Comparison of ENCODE assay signal across 10 cellular contexts in the genomic region with DNA sequence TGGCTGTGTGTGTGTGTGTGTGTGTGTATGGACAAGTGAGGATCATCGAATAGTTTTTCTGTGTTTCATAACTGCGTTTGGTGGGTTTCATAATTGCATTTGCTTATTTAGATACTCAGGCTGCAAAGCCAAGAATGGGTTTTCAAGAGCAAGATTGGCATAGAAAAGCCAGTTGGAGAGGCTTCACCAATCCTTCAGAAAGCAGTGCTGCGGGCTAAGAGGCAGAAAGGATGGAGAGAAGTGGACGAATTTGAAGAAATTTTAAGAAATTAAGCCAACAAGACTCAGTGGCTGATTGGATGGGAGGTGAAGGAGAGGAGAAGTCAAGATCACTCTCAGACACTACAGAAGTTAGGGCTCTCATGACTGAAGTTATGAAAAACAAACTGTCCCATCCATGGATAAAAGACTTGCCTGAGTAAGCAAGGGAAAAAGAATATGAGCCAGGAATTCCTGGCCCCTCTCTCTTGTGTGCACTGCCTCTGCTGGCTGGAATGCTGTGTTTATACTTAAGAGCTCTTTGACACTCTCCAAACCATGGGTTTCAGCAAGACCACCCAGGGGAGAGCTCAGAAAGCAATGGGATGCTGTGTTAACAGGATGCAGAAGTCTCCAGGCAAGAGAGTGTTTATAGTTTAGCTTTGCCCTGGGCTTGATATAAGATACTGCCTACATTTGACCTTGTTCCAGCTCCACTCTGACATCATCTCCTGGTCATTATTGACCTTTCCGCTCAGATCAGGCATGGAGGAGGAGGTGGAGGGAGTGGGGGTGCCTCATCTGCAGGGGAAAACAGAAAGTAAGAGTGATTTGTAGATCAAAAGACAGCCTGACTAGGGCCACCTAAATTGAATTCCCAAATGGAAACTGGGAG.
DNase-seq lines count a peak whose midpoint lies in the region; ATAC-seq, FAIRE-seq and TF ChIP-seq lines count a peak whose summit lies in the region.
"Had no signal": no experiment of that assay in that cellular context is flagged by ENCODE, and none has a peak within 500 bp of the region (broad histone marks: within the 10 kb centered on the region; RNA-seq: fewer than 3 reads in every experiment).

No MANE protein-coding gene starts in this region.

- peak; percentile 94 for FAIRE-seq in bronchial epithelial cell (lab: Jason Lieb, UNC)

- DNase-seq in NCI-H82 (lab: John Stamatoyannopoulos, UW) (peak; percentile 23), NCI-H82 treated with DMSO at 0.1 percent for 48 hours (lab: John Stamatoyannopoulos, UW; ENCODE audit: unreplicated experiment) (no peak), bronchial epithelial cell (ENCODE audit: low read depth) (no peak), upper lobe of right lung (no peak), Peyer's patch (no peak)
- DNase-seq in activated CD8-positive, alpha-beta T cell treated with anti-CD3 and anti-CD28 coated beads, Interleukin-2, amount 10 ng/mL, durations not matched to agents 7 days and 5 days, result no peak
- DNase-seq: stimulated activated CD4-positive, alpha-beta T cell treated with anti-CD3 and anti-CD28 coated beads, Interleukin-15, amount 100 ng/mL, for 24 hours had no signal

- WGBS in liver, result 74% methylated on average over 5 of the region's 5 CpGs

- TF ChIP-seq CTCF in bronchial epithelial cell (IDR thresholded peaks at IDR 0.05; ENCODE audit: insufficient read depth, low read length, severe bottlenecking) (peak; percentile 5), liver (IDR thresholded peaks at IDR 0.05; ENCODE audit: low read depth, low read length, missing input control) (no peak), upper lobe of right lung (IDR thresholded peaks at IDR 0.05) (peak; percentile 28), Peyer's patch (IDR thresholded peaks at IDR 0.05) (peak in 1 of 6 experiments; percentile 36)

- H3K4me1 ChIP-seq in liver (ENCODE audit: control insufficient read depth in 4 of 4, insufficient read depth in 4 of 4, low read length in 3 of 4), result no peaks in the 10 kb centered on the region
- peaks cover 7% of the 10 kb centered on the region for H3K4me1 ChIP-seq in upper lobe of right lung
- no peaks in the 10 kb centered on the region for H3K4me1 ChIP-seq in Peyer's patch

- intact Hi-C loops in upper lobe of right lung (cut with DNase I), result no loop called here

- no peak for TF ChIP-seq POLR2A in Peyer's patch (IDR thresholded peaks at IDR 0.05)

- H3K4me3 ChIP-seq in bronchial epithelial cell (ENCODE audit: low read depth, low read length) (no peak overlapping the region), liver (ENCODE audit: low read depth in 1 of 3, low read length in 3 of 3) (no peak overlapping the region), upper lobe of right lung (no peak overlapping the region), Peyer's patch (no peak overlapping the region)

- H3K9me3 ChIP-seq in liver (ENCODE audit: control insufficient read depth in 4 of 4, low read length in 3 of 4), result no peaks in the 10 kb centered on the region
- H3K9me3 ChIP-seq in upper lobe of right lung, result no peaks in the 10 kb centered on the region
- no peaks in the 10 kb centered on the region for H3K9me3 ChIP-seq in Peyer's patch

- no peaks in the 10 kb centered on the region for H3K4me1 Mint-ChIP-seq in activated CD8-positive, alpha-beta T cell treated with anti-CD3 and anti-CD28 coated beads, Interleukin-2, amount 10 ng/mL, durations not matched to agents 7 days and 5 days (ENCODE audit: low read depth)
- H3K4me1 Mint-ChIP-seq: B cell had no signal

- no peaks in the 10 kb centered on the region for H3K27me3 Mint-ChIP-seq in activated CD8-positive, alpha-beta T cell treated with anti-CD3 and anti-CD28 coated beads, Interleukin-2, amount 10 ng/mL, durations not matched to agents 7 days and 5 days (ENCODE audit: low read depth)
- H3K27me3 Mint-ChIP-seq: B cell had no signal

- H3K36me3 ChIP-seq in bronchial epithelial cell (ENCODE audit: control insufficient read depth, insufficient read depth, low read length) (no peaks in the 10 kb centered on the region), liver (ENCODE audit: control insufficient read depth in 4 of 4, insufficient read depth in 3 of 4, low read depth in 1 of 4, low read length in 3 of 4) (no peaks in the 10 kb centered on the region), upper lobe of right lung (no peaks in the 10 kb centered on the region), Peyer's patch (no peaks in the 10 kb centered on the region)

- H3K4me3 Mint-ChIP-seq in activated CD8-positive, alpha-beta T cell treated with anti-CD3 and anti-CD28 coated beads, Interleukin-2, amount 10 ng/mL, durations not matched to agents 7 days and 5 days, result no peak overlapping the region
- H3K4me3 Mint-ChIP-seq: B cell had no signal

- no peaks in the 10 kb centered on the region for H3K9me3 Mint-ChIP-seq in activated CD8-positive, alpha-beta T cell treated with anti-CD3 and anti-CD28 coated beads, Interleukin-2, amount 10 ng/mL, durations not matched to agents 7 days and 5 days (ENCODE audit: insufficient read depth)

- H3K27ac Mint-ChIP-seq in activated CD8-positive, alpha-beta T cell treated with anti-CD3 and anti-CD28 coated beads, Interleukin-2, amount 10 ng/mL, durations not matched to agents 7 days and 5 days, result no peak overlapping the region
- H3K27ac Mint-ChIP-seq: B cell had no signal

- CTCF ChIA-PET in activated CD8-positive, alpha-beta T cell treated with anti-CD3 and anti-CD28 coated beads, Interleukin-2, amount 10 ng/mL, durations not matched to agents 7 days and 5 days (lab: Charles Lee), result no interaction called here

- H3K27me3 ChIP-seq in bronchial epithelial cell (ENCODE audit: control insufficient read depth, insufficient read depth, low read length) (peaks cover 3% of the 10 kb centered on the region), liver (ENCODE audit: control insufficient read depth in 4 of 4, insufficient read depth in 4 of 4, low read length in 3 of 4) (no peaks in the 10 kb centered on the region), upper lobe of right lung (no peaks in the 10 kb centered on the region), Peyer's patch (no peaks in the 10 kb centered on the region)

- no peaks in the 10 kb centered on the region for H3K36me3 Mint-ChIP-seq in activated CD8-positive, alpha-beta T cell treated with anti-CD3 and anti-CD28 coated beads, Interleukin-2, amount 10 ng/mL, durations not matched to agents 7 days and 5 days (ENCODE audit: low read depth)

- ATAC-seq in upper lobe of right lung (peak; percentile 72), HG03469 (IDR thresholded peaks at IDR 0.05; ENCODE audit: unreplicated experiment) (no peak)
- no peak for ATAC-seq in activated CD8-positive, alpha-beta T cell treated with anti-CD3 and anti-CD28 coated beads, Interleukin-2, amount 10 ng/mL, durations not matched to agents 7 days and 5 days

- no peak overlapping the region for H3K27ac ChIP-seq in liver (ENCODE audit: low read depth in 1 of 2, low read length in 2 of 2)
- no peak overlapping the region for H3K27ac ChIP-seq in upper lobe of right lung
- H3K27ac ChIP-seq in Peyer's patch, result peak overlapping the region in 2 of 4 donors; percentile 3 to 56

- H3K9ac ChIP-seq in liver (ENCODE audit: low read depth in 1 of 2, low read length in 2 of 2), result no peak overlapping the region

- TF ChIP-seq RAD21 in liver (IDR thresholded peaks at IDR 0.05), result peak; percentile 24 to 36

- POLR2A ChIA-PET in activated CD8-positive, alpha-beta T cell treated with anti-CD3 and anti-CD28 coated beads, Interleukin-2, amount 10 ng/mL, durations not matched to agents 7 days and 5 days (lab: Charles Lee), result no interaction called here

TF ChIP-seq in liver, 16 proteins besides CTCF, POLR2A, EP300 and RAD21 (continues in another document):
- TF ChIP-seq FOXA1 (IDR thresholded peaks at IDR 0.05) (no peak), FOXA2 (IDR thresholded peaks at IDR 0.05) (peak; percentile 41), GABPA (IDR thresholded peaks at IDR 0.05 in 1 of 2, conservative IDR thresholded peaks at IDR 0.05 in 1 of 2) (no peak), JUND (IDR thresholded peaks at IDR 0.05) (peak; percentile 58 to 69)
- TF ChIP-seq, protein P1, sequence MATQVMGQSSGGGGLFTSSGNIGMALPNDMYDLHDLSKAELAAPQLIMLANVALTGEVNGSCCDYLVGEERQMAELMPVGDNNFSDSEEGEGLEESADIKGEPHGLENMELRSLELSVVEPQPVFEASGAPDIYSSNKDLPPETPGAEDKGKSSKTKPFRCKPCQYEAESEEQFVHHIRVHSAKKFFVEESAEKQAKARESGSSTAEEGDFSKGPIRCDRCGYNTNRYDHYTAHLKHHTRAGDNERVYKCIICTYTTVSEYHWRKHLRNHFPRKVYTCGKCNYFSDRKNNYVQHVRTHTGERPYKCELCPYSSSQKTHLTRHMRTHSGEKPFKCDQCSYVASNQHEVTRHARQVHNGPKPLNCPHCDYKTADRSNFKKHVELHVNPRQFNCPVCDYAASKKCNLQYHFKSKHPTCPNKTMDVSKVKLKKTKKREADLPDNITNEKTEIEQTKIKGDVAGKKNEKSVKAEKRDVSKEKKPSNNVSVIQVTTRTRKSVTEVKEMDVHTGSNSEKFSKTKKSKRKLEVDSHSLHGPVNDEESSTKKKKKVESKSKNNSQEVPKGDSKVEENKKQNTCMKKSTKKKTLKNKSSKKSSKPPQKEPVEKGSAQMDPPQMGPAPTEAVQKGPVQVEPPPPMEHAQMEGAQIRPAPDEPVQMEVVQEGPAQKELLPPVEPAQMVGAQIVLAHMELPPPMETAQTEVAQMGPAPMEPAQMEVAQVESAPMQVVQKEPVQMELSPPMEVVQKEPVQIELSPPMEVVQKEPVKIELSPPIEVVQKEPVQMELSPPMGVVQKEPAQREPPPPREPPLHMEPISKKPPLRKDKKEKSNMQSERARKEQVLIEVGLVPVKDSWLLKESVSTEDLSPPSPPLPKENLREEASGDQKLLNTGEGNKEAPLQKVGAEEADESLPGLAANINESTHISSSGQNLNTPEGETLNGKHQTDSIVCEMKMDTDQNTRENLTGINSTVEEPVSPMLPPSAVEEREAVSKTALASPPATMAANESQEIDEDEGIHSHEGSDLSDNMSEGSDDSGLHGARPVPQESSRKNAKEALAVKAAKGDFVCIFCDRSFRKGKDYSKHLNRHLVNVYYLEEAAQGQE (IDR thresholded peaks at IDR 0.05), result no peak
- TF ChIP-seq, protein P2, sequence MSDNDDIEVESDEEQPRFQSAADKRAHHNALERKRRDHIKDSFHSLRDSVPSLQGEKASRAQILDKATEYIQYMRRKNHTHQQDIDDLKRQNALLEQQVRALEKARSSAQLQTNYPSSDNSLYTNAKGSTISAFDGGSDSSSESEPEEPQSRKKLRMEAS (IDR thresholded peaks at IDR 0.05), result no peak
